13 cellular contexts compared by ENCODE assay signal in the genomic region with DNA sequence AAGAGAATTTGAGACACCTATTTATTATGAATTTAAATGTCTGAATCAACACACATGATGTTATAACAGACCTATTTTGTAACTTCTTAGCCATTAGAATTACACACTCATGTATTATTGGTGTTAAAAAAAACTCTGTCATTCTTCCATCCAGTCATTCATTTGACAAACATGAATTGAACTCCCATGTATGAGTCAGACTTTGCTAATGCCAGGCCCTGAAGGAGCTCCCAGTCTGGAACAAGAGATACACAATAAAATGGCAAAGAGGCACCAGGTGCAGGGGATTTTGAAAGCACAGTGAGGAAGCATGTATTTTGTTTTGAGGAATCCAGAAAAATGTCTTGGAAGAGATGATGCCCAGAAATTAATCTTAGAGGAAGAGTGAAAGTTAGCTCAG.
DNase-seq lines count a peak whose midpoint lies in the region; ATAC-seq, FAIRE-seq and TF ChIP-seq lines count a peak whose summit lies in the region.
"Had no signal": no experiment of that assay in that cellular context is flagged by ENCODE, and none has a peak within 500 bp of the region (broad histone marks: within the 10 kb centered on the region; RNA-seq: fewer than 3 reads in every experiment).

No MANE protein-coding gene starts in this region.

- H3K4me1 ChIP-seq in PC-3 (ENCODE audit: insufficient read depth, low read length) = peaks cover 56% of the 10 kb centered on the region
- no peaks in the 10 kb centered on the region for H3K4me1 ChIP-seq in BE2C
- H3K4me1 ChIP-seq: uterus had no signal

- BruUV-seq in PC-3 (replicated peaks; lab: Mats Ljungman, UMichigan) = no TSS peak

- H3K9me3 ChIP-seq in PC-3 (ENCODE audit: low read length) (no peaks in the 10 kb centered on the region), BE2C (no peaks in the 10 kb centered on the region)
- H3K9me3 ChIP-seq: uterus had no signal

- peak overlapping the region; percentile 17; the same call in 1 of the 2 replicates for H3K9ac ChIP-seq in PC-3 (ENCODE audit: low read length)

- H3K79me2 ChIP-seq in PC-3 (ENCODE audit: low read length) = no peaks in the 10 kb centered on the region

- H3K4me3 ChIP-seq in PC-3 (ENCODE audit: low read length) (no peak overlapping the region), BE2C (ENCODE audit: low read depth, low read length) (no peak overlapping the region)
- H3K4me3 ChIP-seq: uterus had no signal

- no peaks in the 10 kb centered on the region for H4K20me1 ChIP-seq in PC-3 (ENCODE audit: low read length)

- TF ChIP-seq POLR2A in H54 (IDR thresholded peaks at IDR 0.05; ENCODE audit: low read depth, low read length) = no peak

- CTCF ChIA-PET in PC-3 (lab: Charles Lee) = no interaction called here

- peaks cover 14% of the 10 kb centered on the region for H3F3A ChIP-seq in PC-3 (ENCODE audit: low read length, unreplicated experiment)

- ATAC-seq in PC-3 (peak; percentile 49), HG02884 (IDR thresholded peaks at IDR 0.05; ENCODE audit: unreplicated experiment) (no peak)
- ATAC-seq: stimulated activated naive B cell treated with anti-CD40 and anti-IgM and Interleukin-4, amounts not matched to agents 10 μg/mL and 1 μg/mL and 100 μg/mL, for 72 hours had no signal

- POLR2A ChIA-PET in PC-3 (lab: Charles Lee; ENCODE audit: unreplicated experiment) = interaction anchor here (0.5 kb wide), 1 partner anchor 629 kb away, joined by 6 read pairs; no protein-coding TSS in a partner anchor

- H3K36me3 ChIP-seq in PC-3 (ENCODE audit: low read depth, low read length) (no peaks in the 10 kb centered on the region), BE2C (no peaks in the 10 kb centered on the region)
- H3K36me3 ChIP-seq: uterus had no signal

- peak; percentile 32 for DNase-seq in A172 (ENCODE audit: low spot score)
- peak; percentile 5 for DNase-seq in H54 (ENCODE audit: insufficient read length, low spot score)
- DNase-seq in PC-3 = peak; percentile 88
- DNase-seq in fibroblast of peridontal ligament (ENCODE audit: extremely low read depth) = peak; percentile 5
- no peak for DNase-seq in hypothalamus (lab: John Stamatoyannopoulos, UW)
- no peak for DNase-seq in mesenteric fat pad (ENCODE audit: low spot score)
- DNase-seq in BE2C = no peak
- DNase-seq: activated naive CD8-positive, alpha-beta T cell treated with anti-CD3 and anti-CD28 coated beads, Interleukin-2, amount 10 ng/mL, durations not matched to agents 7 days and 5 days; NCI-H748 treated with DMSO at 0.1 percent for 48 hours; stimulated activated CD4-positive, alpha-beta T cell treated with anti-CD3 and anti-CD28 coated beads, Interleukin-4, amount 100 ng/mL, for 4 hours; stimulated activated naive B cell treated with anti-CD40 and anti-IgM and Interleukin-4, amounts not matched to agents 10 μg/mL and 1 μg/mL and 100 μg/mL, for 72 hours; uterus had no signal

- H2AFZ ChIP-seq in PC-3 (ENCODE audit: low read length) = no peak overlapping the region

- H3K27ac ChIP-seq in PC-3 (ENCODE audit: low read length) = peak overlapping the region; percentile 90
- H3K27ac ChIP-seq: uterus had no signal

- peak overlapping the region; percentile 36 for H3K4me2 ChIP-seq in PC-3 (ENCODE audit: low read length)

- H3K27me3 ChIP-seq in PC-3 (ENCODE audit: low read length) = no peaks in the 10 kb centered on the region
- no peaks in the 10 kb centered on the region for H3K27me3 ChIP-seq in BE2C
- H3K27me3 ChIP-seq: uterus had no signal

- FAIRE-seq in H54 (lab: Jason Lieb, UNC) = no peak

- intact Hi-C loops in PC-3 (cut with micrococcal nuclease) = no loop called here

- TF ChIP-seq CTCF in PC-3 (conservative IDR thresholded peaks at IDR 0.05; ENCODE audit: low read depth, low read length) = no peak
- no peak for TF ChIP-seq CTCF in BE2C (IDR thresholded peaks at IDR 0.05; ENCODE audit: low read depth, low read length)

- H3K9me2 ChIP-seq in PC-3 (replicated peaks; ENCODE audit: low read length) = no peaks in the 10 kb centered on the region

Comparison
In these comparisons a context has a peak if more than half of its experiments do, and no peak if none do; other contexts are left out.
1. DNase-seq: peak in A172 (single experiment), H54 (single experiment), PC-3 (single experiment) and fibroblast of peridontal ligament (single experiment); none in hypothalamus (0 of 51), mesenteric fat pad (single experiment) and BE2C (single experiment).